ENCODE assay signal across 1 cellular context in genomic region chr4:2536193-2537010, GRCh38.
TF ChIP-seq lines count a peak whose summit lies in the region.

A gene with protein sequence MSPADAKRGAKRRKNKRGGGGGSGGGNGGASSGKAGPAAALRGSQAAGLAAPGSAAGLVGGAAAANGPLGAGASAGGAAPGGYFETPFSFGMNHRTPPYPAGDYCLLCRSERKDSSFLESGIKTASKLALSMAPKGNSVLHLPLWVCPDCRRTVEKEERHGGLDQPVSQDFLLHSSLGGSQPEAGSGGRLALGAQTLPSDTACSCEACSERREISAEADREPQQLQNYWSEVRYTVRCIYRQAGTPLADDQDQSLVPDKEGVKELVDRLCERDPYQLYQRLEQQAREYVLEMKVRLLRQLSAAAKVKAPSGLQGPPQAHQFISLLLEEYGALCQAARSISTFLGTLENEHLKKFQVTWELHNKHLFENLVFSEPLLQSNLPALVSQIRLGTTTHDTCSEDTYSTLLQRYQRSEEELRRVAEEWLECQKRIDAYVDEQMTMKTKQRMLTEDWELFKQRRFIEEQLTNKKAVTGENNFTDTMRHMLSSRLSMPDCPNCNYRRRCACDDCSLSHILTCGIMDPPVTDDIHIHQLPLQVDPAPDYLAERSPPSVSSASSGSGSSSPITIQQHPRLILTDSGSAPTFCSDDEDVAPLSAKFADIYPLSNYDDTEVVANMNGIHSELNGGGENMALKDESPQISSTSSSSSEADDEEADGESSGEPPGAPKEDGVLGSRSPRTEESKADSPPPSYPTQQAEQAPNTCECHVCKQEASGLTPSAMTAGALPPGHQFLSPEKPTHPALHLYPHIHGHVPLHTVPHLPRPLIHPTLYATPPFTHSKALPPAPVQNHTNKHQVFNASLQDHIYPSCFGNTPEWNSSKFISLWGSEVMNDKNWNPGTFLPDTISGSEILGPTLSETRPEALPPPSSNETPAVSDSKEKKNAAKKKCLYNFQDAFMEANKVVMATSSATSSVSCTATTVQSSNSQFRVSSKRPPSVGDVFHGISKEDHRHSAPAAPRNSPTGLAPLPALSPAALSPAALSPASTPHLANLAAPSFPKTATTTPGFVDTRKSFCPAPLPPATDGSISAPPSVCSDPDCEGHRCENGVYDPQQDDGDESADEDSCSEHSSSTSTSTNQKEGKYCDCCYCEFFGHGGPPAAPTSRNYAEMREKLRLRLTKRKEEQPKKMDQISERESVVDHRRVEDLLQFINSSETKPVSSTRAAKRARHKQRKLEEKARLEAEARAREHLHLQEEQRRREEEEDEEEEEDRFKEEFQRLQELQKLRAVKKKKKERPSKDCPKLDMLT (N-terminal part only) (plus strand): TSS chr4:2536647. CDS start chr4:2536916, 269 bp downstream.

TF ChIP-seq in GM12878, 131 proteins besides CTCF, POLR2A, EP300 and RAD21 (continued from another document and continues in another):
- peak; percentile 71; the same call in 1 of the 2 replicates for TF ChIP-seq TCF12 (IDR thresholded peaks at IDR 0.05; ENCODE audit: low read depth, low read length)
- no peak for TF ChIP-seq CEBPZ (IDR thresholded peaks at IDR 0.05; ENCODE audit: low read depth, low read length)
- no peak for TF ChIP-seq ZNF217 (IDR thresholded peaks at IDR 0.05)
- no peak for TF ChIP-seq PAX8 (IDR thresholded peaks at IDR 0.05)
- TF ChIP-seq, protein P1, sequence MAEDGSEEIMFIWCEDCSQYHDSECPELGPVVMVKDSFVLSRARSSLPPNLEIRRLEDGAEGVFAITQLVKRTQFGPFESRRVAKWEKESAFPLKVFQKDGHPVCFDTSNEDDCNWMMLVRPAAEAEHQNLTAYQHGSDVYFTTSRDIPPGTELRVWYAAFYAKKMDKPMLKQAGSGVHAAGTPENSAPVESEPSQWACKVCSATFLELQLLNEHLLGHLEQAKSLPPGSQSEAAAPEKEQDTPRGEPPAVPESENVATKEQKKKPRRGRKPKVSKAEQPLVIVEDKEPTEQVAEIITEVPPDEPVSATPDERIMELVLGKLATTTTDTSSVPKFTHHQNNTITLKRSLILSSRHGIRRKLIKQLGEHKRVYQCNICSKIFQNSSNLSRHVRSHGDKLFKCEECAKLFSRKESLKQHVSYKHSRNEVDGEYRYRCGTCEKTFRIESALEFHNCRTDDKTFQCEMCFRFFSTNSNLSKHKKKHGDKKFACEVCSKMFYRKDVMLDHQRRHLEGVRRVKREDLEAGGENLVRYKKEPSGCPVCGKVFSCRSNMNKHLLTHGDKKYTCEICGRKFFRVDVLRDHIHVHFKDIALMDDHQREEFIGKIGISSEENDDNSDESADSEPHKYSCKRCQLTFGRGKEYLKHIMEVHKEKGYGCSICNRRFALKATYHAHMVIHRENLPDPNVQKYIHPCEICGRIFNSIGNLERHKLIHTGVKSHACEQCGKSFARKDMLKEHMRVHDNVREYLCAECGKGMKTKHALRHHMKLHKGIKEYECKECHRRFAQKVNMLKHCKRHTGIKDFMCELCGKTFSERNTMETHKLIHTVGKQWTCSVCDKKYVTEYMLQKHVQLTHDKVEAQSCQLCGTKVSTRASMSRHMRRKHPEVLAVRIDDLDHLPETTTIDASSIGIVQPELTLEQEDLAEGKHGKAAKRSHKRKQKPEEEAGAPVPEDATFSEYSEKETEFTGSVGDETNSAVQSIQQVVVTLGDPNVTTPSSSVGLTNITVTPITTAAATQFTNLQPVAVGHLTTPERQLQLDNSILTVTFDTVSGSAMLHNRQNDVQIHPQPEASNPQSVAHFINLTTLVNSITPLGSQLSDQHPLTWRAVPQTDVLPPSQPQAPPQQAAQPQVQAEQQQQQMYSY (CRISPR knock-in tag; IDR thresholded peaks at IDR 0.05), result no peak
- peak; percentile 87; the same call in 1 of the 2 replicates for TF ChIP-seq MYB (IDR thresholded peaks at IDR 0.05; ENCODE audit: borderline replicate concordance, low read depth, low read length)
- no peak for TF ChIP-seq E2F8 (IDR thresholded peaks at IDR 0.05; ENCODE audit: low read depth, partially characterized antibody)
- TF ChIP-seq RFX5 (IDR thresholded peaks at IDR 0.05; ENCODE audit: low read depth, low read length), result no peak
- TF ChIP-seq, protein P2, sequence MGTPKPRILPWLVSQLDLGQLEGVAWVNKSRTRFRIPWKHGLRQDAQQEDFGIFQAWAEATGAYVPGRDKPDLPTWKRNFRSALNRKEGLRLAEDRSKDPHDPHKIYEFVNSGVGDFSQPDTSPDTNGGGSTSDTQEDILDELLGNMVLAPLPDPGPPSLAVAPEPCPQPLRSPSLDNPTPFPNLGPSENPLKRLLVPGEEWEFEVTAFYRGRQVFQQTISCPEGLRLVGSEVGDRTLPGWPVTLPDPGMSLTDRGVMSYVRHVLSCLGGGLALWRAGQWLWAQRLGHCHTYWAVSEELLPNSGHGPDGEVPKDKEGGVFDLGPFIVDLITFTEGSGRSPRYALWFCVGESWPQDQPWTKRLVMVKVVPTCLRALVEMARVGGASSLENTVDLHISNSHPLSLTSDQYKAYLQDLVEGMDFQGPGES (IDR thresholded peaks at IDR 0.05), result no peak
- TF ChIP-seq GATAD2B (conservative IDR thresholded peaks at IDR 0.05; ENCODE audit: low read depth), result no peak
- peak; percentile 90 for TF ChIP-seq CREM (IDR thresholded peaks at IDR 0.05; ENCODE audit: low read depth)
- no peak for TF ChIP-seq BCL3 (IDR thresholded peaks at IDR 0.05; ENCODE audit: borderline replicate concordance, insufficient read depth, low read depth, low read length, poor library complexity, severe bottlenecking)
- TF ChIP-seq, protein P3, sequence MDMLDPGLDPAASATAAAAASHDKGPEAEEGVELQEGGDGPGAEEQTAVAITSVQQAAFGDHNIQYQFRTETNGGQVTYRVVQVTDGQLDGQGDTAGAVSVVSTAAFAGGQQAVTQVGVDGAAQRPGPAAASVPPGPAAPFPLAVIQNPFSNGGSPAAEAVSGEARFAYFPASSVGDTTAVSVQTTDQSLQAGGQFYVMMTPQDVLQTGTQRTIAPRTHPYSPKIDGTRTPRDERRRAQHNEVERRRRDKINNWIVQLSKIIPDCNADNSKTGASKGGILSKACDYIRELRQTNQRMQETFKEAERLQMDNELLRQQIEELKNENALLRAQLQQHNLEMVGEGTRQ (IDR thresholded peaks at IDR 0.05; ENCODE audit: borderline replicate concordance, low read depth, low read length), result no peak
- TF ChIP-seq, protein P4, sequence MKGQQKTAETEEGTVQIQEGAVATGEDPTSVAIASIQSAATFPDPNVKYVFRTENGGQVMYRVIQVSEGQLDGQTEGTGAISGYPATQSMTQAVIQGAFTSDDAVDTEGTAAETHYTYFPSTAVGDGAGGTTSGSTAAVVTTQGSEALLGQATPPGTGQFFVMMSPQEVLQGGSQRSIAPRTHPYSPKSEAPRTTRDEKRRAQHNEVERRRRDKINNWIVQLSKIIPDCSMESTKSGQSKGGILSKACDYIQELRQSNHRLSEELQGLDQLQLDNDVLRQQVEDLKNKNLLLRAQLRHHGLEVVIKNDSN (IDR thresholded peaks at IDR 0.05; ENCODE audit: borderline replicate concordance, extremely low read length, insufficient read depth, low read depth, low read length), result no peak
- TF ChIP-seq, protein P5, sequence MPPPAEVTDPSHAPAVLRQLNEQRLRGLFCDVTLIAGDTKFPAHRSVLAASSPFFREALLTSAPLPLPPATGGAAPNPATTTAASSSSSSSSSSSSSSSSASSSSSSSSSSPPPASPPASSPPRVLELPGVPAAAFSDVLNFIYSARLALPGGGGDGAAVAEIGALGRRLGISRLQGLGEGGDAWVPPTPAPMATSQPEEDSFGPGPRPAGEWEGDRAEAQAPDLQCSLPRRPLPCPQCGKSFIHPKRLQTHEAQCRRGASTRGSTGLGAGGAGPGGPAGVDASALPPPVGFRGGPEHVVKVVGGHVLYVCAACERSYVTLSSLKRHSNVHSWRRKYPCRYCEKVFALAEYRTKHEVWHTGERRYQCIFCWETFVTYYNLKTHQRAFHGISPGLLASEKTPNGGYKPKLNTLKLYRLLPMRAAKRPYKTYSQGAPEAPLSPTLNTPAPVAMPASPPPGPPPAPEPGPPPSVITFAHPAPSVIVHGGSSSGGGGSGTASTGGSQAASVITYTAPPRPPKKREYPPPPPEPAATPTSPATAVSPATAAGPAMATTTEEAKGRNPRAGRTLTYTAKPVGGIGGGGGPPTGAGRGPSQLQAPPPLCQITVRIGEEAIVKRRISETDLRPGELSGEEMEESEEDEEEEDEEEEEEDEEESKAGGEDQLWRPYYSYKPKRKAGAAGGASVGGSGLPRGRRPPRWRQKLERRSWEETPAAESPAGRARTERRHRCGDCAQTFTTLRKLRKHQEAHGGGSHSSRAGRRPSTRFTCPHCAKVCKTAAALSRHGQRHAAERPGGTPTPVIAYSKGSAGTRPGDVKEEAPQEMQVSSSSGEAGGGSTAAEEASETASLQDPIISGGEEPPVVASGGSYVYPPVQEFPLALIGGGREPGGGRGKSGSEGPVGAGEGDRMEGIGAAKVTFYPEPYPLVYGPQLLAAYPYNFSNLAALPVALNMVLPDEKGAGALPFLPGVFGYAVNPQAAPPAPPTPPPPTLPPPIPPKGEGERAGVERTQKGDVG (CRISPR knock-in tag; IDR thresholded peaks at IDR 0.05), result no peak
- TF ChIP-seq, protein P6, sequence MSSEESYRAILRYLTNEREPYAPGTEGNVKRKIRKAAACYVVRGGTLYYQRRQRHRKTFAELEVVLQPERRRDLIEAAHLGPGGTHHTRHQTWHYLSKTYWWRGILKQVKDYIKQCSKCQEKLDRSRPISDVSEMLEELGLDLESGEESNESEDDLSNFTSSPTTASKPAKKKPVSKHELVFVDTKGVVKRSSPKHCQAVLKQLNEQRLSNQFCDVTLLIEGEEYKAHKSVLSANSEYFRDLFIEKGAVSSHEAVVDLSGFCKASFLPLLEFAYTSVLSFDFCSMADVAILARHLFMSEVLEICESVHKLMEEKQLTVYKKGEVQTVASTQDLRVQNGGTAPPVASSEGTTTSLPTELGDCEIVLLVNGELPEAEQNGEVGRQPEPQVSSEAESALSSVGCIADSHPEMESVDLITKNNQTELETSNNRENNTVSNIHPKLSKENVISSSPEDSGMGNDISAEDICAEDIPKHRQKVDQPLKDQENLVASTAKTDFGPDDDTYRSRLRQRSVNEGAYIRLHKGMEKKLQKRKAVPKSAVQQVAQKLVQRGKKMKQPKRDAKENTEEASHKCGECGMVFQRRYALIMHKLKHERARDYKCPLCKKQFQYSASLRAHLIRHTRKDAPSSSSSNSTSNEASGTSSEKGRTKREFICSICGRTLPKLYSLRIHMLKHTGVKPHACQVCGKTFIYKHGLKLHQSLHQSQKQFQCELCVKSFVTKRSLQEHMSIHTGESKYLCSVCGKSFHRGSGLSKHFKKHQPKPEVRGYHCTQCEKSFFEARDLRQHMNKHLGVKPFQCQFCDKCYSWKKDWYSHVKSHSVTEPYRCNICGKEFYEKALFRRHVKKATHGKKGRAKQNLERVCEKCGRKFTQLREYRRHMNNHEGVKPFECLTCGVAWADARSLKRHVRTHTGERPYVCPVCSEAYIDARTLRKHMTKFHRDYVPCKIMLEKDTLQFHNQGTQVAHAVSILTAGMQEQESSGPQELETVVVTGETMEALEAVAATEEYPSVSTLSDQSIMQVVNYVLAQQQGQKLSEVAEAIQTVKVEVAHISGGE (CRISPR knock-in tag; IDR thresholded peaks at IDR 0.05), result no peak
- TF ChIP-seq, protein P7, sequence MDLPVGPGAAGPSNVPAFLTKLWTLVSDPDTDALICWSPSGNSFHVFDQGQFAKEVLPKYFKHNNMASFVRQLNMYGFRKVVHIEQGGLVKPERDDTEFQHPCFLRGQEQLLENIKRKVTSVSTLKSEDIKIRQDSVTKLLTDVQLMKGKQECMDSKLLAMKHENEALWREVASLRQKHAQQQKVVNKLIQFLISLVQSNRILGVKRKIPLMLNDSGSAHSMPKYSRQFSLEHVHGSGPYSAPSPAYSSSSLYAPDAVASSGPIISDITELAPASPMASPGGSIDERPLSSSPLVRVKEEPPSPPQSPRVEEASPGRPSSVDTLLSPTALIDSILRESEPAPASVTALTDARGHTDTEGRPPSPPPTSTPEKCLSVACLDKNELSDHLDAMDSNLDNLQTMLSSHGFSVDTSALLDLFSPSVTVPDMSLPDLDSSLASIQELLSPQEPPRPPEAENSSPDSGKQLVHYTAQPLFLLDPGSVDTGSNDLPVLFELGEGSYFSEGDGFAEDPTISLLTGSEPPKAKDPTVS (IDR thresholded peaks at IDR 0.05; ENCODE audit: low read depth, low read length), result 0 out of 2 replicates have a peak, but pooled peaks have one; percentile 28
- TF ChIP-seq RB1 (IDR thresholded peaks at IDR 0.05; ENCODE audit: borderline replicate concordance), result no peak
